In the genomic region with DNA sequence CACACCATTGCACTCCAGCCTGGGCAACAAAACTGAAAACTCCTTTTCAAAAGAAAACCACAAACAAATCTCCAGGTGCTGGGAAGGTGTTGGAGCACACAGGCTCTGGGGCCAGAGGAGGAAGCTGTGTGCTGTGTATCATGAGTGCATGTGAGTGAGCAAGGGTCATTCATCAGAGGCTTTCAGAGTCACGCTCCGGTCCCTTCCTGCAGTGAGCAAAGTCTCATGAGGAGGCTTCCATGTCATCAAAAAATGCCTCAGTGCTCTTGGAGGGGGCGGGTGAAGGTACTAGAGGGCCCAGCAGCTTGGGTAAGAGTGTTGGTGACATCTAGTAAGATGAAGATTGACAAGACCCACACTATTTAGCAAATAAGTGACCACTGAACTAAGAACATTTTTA, we compare ENCODE assay signal across 19 cellular contexts.
"Had no signal": no experiment of that assay in that cellular context is flagged by ENCODE, and none has a peak within 500 bp of the region (broad histone marks: within the 10 kb centered on the region; RNA-seq: fewer than 3 reads in every experiment).

No MANE protein-coding gene starts in this region.

- H3K27me3 ChIP-seq: foreskin keratinocyte, neutrophil, upper lobe of left lung had no signal

- H3K9me3 ChIP-seq: neutrophil, upper lobe of left lung had no signal

- H3K4me3 ChIP-seq: upper lobe of left lung had no signal

- H3K4me1 ChIP-seq: foreskin keratinocyte had no signal

- H3K4me1 Mint-ChIP-seq: T-helper 17 cell had no signal

- H3K27ac ChIP-seq: foreskin keratinocyte, neutrophil, upper lobe of left lung, WERI-Rb-1 had no signal

- H3K4me3 Mint-ChIP-seq: dendritic cell treated with granulocyte-macrophage colony-stimulating factor and Interleukin-4, amounts not matched to agents 40 ng/mL and 50 ng/mL, for 4 days; T-helper 17 cell had no signal

- DNase-seq: activated CD4-positive, alpha-beta T cell treated with anti-CD3 and anti-CD28 coated beads for 48 hours; activated CD8-positive, alpha-beta memory T cell treated with anti-CD3 and anti-CD28 coated beads for 24 hours; activated naive CD4-positive, alpha-beta T cell treated with anti-CD3 and anti-CD28 coated beads, Interleukin-2, amount 50 U/mL, for 16 hours; activated T-cell treated with anti-CD3 and anti-CD28 coated beads for 4 hours; cerebellar nuclear complex; effector memory CD4-positive, alpha-beta T cell; foreskin keratinocyte; head of caudate nucleus; left colon; retina; SIG-M5; stimulated activated CD4-positive, alpha-beta T cell treated with anti-CD3 and anti-CD28 coated beads, Interleukin-15, amount 100 ng/mL, for 24 hours; stimulated activated CD4-positive, alpha-beta T cell treated with anti-CD3 and anti-CD28 coated beads, Interleukin-4, amount 100 ng/mL, for 24 hours; stimulated activated naive CD8-positive, alpha-beta T cell treated with anti-CD3 and anti-CD28 coated beads, Interleukin-15, Interleukin-2, amounts not matched to agents 100 U/mL and 50 U/mL, for 24 hours; T-helper 17 cell; upper lobe of left lung; WERI-Rb-1 had no signal

- H3K27ac Mint-ChIP-seq: dendritic cell treated with granulocyte-macrophage colony-stimulating factor and Interleukin-4, amounts not matched to agents 40 ng/mL and 50 ng/mL, for 4 days had no signal

- H3K27me3 Mint-ChIP-seq: dendritic cell treated with granulocyte-macrophage colony-stimulating factor and Interleukin-4, amounts not matched to agents 40 ng/mL and 50 ng/mL, for 4 days; T-helper 17 cell had no signal

- ATAC-seq: foreskin keratinocyte; left colon; stimulated activated naive CD8-positive, alpha-beta T cell treated with anti-CD3 and anti-CD28 coated beads, Interleukin-15, Interleukin-2, amounts not matched to agents 100 U/mL and 50 U/mL, for 24 hours; T-helper 17 cell had no signal

- H3K9me3 Mint-ChIP-seq: dendritic cell treated with granulocyte-macrophage colony-stimulating factor and Interleukin-4, amounts not matched to agents 40 ng/mL and 50 ng/mL, for 4 days had no signal

- H3K36me3 ChIP-seq: neutrophil had no signal
